ENCODE assay signal across 14 cellular contexts in genomic region chr3:177333535-177334495, GRCh38.
A peak's percentile ranks its signal among the peaks of the same experiment; 100 is the strongest.
DNase-seq lines count a peak whose midpoint lies in the region; ATAC-seq and TF ChIP-seq lines count a peak whose summit lies in the region.
"Had no signal": no experiment of that assay in that cellular context is flagged by ENCODE, and none has a peak within 500 bp of the region (broad histone marks: within the 10 kb centered on the region; RNA-seq: fewer than 3 reads in every experiment).

No MANE protein-coding gene starts in this region.

- DNase-seq in NCI-H146 (lab: John Stamatoyannopoulos, UW) (peak; percentile 17), NCI-H146 treated with DMSO at 0.1 percent for 48 hours (lab: John Stamatoyannopoulos, UW; ENCODE audit: unreplicated experiment) (no peak), RPMI8226 (peak; percentile 20), left ventricle myocardium superior (peak; percentile 49), suprapubic skin (ENCODE audit: low spot score in 2 of 2) (peak in 1 of 2 donors; percentile 73), breast epithelium (ENCODE audit: low spot score in 2 of 2) (no peak), dedifferentiated amniotic fluid mesenchymal stem cell (ENCODE audit: extremely low spot score) (no peak), Caco-2 (no peak)
- DNase-seq: activated CD4-positive, alpha-beta T cell treated with anti-CD3 and anti-CD28 coated beads, Interleukin-2, amount 50 U/mL, for 4 hours; DMS79; dorsolateral prefrontal cortex; NCI-H2029 treated with DMSO at 0.1 percent for 48 hours; sigmoid colon had no signal

- no peak for TF ChIP-seq POLR2A in suprapubic skin (IDR thresholded peaks at IDR 0.05)
- TF ChIP-seq POLR2A in breast epithelium (IDR thresholded peaks at IDR 0.05), result no peak

- no peak overlapping the region for H3K27ac Mint-ChIP-seq in Caco-2 (ENCODE audit: unreplicated experiment)
- H3K27ac Mint-ChIP-seq: activated naive CD4-positive, alpha-beta T cell treated with anti-CD3 and anti-CD28 coated beads, Interleukin-2, amount 50 U/mL, for 24 hours had no signal

- H3K27me3 Mint-ChIP-seq in Caco-2 (ENCODE audit: insufficient read depth, unreplicated experiment), result no peaks in the 10 kb centered on the region
- H3K27me3 Mint-ChIP-seq: activated naive CD4-positive, alpha-beta T cell treated with anti-CD3 and anti-CD28 coated beads, Interleukin-2, amount 50 U/mL, for 24 hours had no signal

- no peaks in the 10 kb centered on the region for H3K9me3 Mint-ChIP-seq in Caco-2 (ENCODE audit: unreplicated experiment)
- H3K9me3 Mint-ChIP-seq: activated naive CD4-positive, alpha-beta T cell treated with anti-CD3 and anti-CD28 coated beads, Interleukin-2, amount 50 U/mL, for 24 hours had no signal

- intact Hi-C loops in left ventricle myocardium superior (cut with micrococcal nuclease) (no loop called here), breast epithelium (cut with DNase I; ENCODE audit: low total_unique reads) (no loop called here), Caco-2 (cut with micrococcal nuclease; ENCODE audit: unreplicated experiment) (no loop called here)

- TF ChIP-seq CTCF in suprapubic skin (IDR thresholded peaks at IDR 0.05), result no peak
- no peak for TF ChIP-seq CTCF in breast epithelium (IDR thresholded peaks at IDR 0.05)
- TF ChIP-seq CTCF in Caco-2 (IDR thresholded peaks at IDR 0.05; ENCODE audit: insufficient read depth in 1 of 2, low read depth in 1 of 2, low read length in 1 of 2, severe bottlenecking in 1 of 2, unreplicated experiment in 1 of 2), result no peak

- TF ChIP-seq EP300 in suprapubic skin (IDR thresholded peaks at IDR 0.05), result no peak

- WGBS in suprapubic skin, result 75% methylated on average over 6 of the region's 6 CpGs

- no peaks in the 10 kb centered on the region for H3K36me3 ChIP-seq in suprapubic skin
- no peaks in the 10 kb centered on the region for H3K36me3 ChIP-seq in breast epithelium
- no peaks in the 10 kb centered on the region for H3K36me3 ChIP-seq in Caco-2 (ENCODE audit: control insufficient read depth, insufficient read depth, low read length)
- H3K36me3 ChIP-seq: sigmoid colon had no signal

- no peaks in the 10 kb centered on the region for H3K9me3 ChIP-seq in suprapubic skin
- H3K9me3 ChIP-seq in breast epithelium, result no peaks in the 10 kb centered on the region
- no peaks in the 10 kb centered on the region for H3K9me3 ChIP-seq in Caco-2
- H3K9me3 ChIP-seq: sigmoid colon had no signal

- peak overlapping the region; percentile 45 for H3K27ac ChIP-seq in suprapubic skin
- H3K27ac ChIP-seq in breast epithelium, result no peak overlapping the region
- H3K27ac ChIP-seq: dorsolateral prefrontal cortex had no signal

- H3K4me1 ChIP-seq in suprapubic skin (peaks cover 36% of the 10 kb centered on the region), breast epithelium (no peaks in the 10 kb centered on the region), Caco-2 (peaks cover 15% of the 10 kb centered on the region)

- BruUV-seq in Caco-2 (replicated peaks; lab: Mats Ljungman, UMichigan), result no TSS peak

- no peak overlapping the region for H3K4me3 Mint-ChIP-seq in Caco-2 (ENCODE audit: unreplicated experiment)
- H3K4me3 Mint-ChIP-seq: activated naive CD4-positive, alpha-beta T cell treated with anti-CD3 and anti-CD28 coated beads, Interleukin-2, amount 50 U/mL, for 24 hours had no signal

- POLR2A ChIA-PET in Caco-2 (lab: Charles Lee), result no interaction called here

- H3K4me1 Mint-ChIP-seq in Caco-2 (ENCODE audit: low read depth, unreplicated experiment), result peaks cover 6% of the 10 kb centered on the region

- H3K4me3 ChIP-seq in suprapubic skin, result no peak overlapping the region
- H3K4me3 ChIP-seq in breast epithelium, result no peak overlapping the region
- no peak overlapping the region for H3K4me3 ChIP-seq in Caco-2 (ENCODE audit: low read depth, low read length)
- H3K4me3 ChIP-seq: dorsolateral prefrontal cortex, sigmoid colon had no signal

- H3K36me3 Mint-ChIP-seq in Caco-2 (ENCODE audit: insufficient read depth, unreplicated experiment), result no peaks in the 10 kb centered on the region
- H3K36me3 Mint-ChIP-seq: activated naive CD4-positive, alpha-beta T cell treated with anti-CD3 and anti-CD28 coated beads, Interleukin-2, amount 50 U/mL, for 24 hours had no signal

- CTCF ChIA-PET in Caco-2 (lab: Charles Lee), result no interaction called here

- ATAC-seq in left ventricle myocardium superior, result peak; percentile 49

- H3K27me3 ChIP-seq in suprapubic skin, result no peaks in the 10 kb centered on the region
- H3K27me3 ChIP-seq in breast epithelium, result no peaks in the 10 kb centered on the region
- no peaks in the 10 kb centered on the region for H3K27me3 ChIP-seq in Caco-2 (replicated peaks; ENCODE audit: control insufficient read depth, insufficient read depth, low read length)
- H3K27me3 ChIP-seq: dorsolateral prefrontal cortex, sigmoid colon had no signal

Comparison
In these comparisons a context has a peak if more than half of its experiments do, and no peak if none do; other contexts are left out.
1. DNase-seq: peak in NCI-H146 (single experiment), RPMI8226 (single experiment) and left ventricle myocardium superior (single experiment); none in NCI-H146 treated with DMSO at 0.1 percent for 48 hours (single experiment), breast epithelium (0 of 2), dedifferentiated amniotic fluid mesenchymal stem cell (single experiment) and Caco-2 (0 of 2).